Comparison of ENCODE assay signal across 8 cellular contexts in the genomic region with DNA sequence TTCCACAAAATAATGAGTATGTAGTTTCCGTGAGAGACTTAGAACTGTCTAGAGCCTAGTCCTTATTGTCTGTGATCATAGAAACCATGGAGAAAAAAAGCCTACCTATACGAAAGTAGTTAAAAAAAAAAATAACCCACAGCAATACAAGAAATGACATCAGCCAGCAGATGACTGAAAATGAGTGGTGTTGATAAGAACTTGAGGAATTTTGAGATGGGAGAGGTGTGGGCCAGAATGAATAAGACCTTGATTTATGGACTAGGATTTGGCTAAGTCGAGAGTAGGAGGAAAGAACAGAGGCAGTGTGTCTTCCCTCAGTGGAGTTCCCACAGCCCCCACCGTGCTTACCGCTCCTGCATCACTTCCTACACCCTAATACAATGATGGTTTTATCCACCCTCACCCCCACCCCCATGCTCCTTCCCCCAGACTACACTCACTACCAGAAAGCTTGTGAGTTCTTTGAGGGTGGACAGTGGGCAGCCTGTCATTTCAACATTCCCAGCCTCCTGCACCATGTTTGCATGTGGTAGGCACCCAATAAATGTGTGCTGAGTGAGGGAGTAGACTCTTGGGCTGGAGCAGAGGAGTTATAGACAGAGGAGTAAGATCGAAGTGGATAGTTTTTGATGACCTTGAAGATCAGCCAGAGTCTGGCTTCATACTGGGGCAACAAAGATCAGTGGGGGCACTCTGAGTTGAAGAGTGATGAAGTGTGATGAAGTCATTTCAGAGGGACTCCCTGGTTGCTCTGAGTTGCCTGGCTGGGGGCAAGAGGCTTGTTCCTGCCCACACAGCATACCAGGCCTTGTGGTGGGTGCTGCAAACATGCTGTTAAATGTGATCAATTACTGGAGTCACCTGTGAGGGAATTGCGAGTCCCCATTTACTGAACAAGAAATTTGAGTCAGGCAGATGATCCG. TPM values are rescaled to one million over a fixed set of nuclear protein-coding genes. Genes with fewer than 3 reads are reported as not detected.
DNase-seq lines count a peak whose midpoint lies in the region; ATAC-seq and TF ChIP-seq lines count a peak whose summit lies in the region.
"Not testable (repeated sequence)": the region's sequence is repeated elsewhere in the genome, so short reads cannot be mapped to it uniquely, and the experiment has no call there.

No MANE protein-coding gene starts in this region.

- H3K23ac ChIP-seq in IMR-90 (ENCODE audit: low read depth, low read length): not testable (repeated sequence)

- not testable (repeated sequence) for H3K9me3 Mint-ChIP-seq in activated CD4-positive, alpha-beta T cell treated with anti-CD3 and anti-CD28 coated beads for 36 hours (ENCODE audit: low read depth); activated naive CD4-positive, alpha-beta T cell treated with anti-CD3 and anti-CD28 coated beads, Interleukin-2, amount 50 U/mL, for 72 hours; stimulated activated effector memory CD8-positive, alpha-beta T cell treated with anti-CD3 and anti-CD28 coated beads, Interleukin-12 subunit alpha, Interleukin-12 subunit beta, amount 100 ng/mL, for 72 hours

- H3K27me3 Mint-ChIP-seq in activated CD4-positive, alpha-beta T cell treated with anti-CD3 and anti-CD28 coated beads for 36 hours: not testable (repeated sequence)

- not testable (repeated sequence) for H4K5ac ChIP-seq in IMR-90 (ENCODE audit: low read depth, low read length)

- H3K9me1 ChIP-seq in IMR-90 (ENCODE audit: insufficient read depth, low read length): not testable (repeated sequence)

- H2BK120ac ChIP-seq in IMR-90 (ENCODE audit: low read depth, low read length): not testable (repeated sequence)

- not testable (repeated sequence) for H2BK5ac ChIP-seq in IMR-90 (ENCODE audit: low read depth, low read length, poor library complexity, severe bottlenecking)

- not testable (repeated sequence) for H4K8ac ChIP-seq in IMR-90 (ENCODE audit: low read depth in 2 of 2, low read length in 2 of 2)

- BruUV-seq in IMR-90 (replicated peaks; lab: Mats Ljungman, UMichigan): not testable (repeated sequence)
- BruUV-seq in mammary epithelial cell (replicated peaks; lab: Mats Ljungman, UMichigan): TSS peak; percentile 13

- not testable (repeated sequence) for H3K4me3 ChIP-seq in IMR-90 (ENCODE audit: insufficient read depth, low read depth, low read length); mammary epithelial cell (replicated peaks in 1 of 3; ENCODE audit: insufficient read depth in 1 of 3, low read depth in 2 of 3, low read length in 3 of 3); osteoblast (ENCODE audit: insufficient read depth, low read length)

- not testable (repeated sequence) for H3K4me1 ChIP-seq in IMR-90 (ENCODE audit: control insufficient read depth, insufficient read depth, low read length); mammary epithelial cell (ENCODE audit: insufficient read depth, low read length); osteoblast (ENCODE audit: insufficient read depth, low read length)

- H2AK9ac ChIP-seq in IMR-90 (replicated peaks; ENCODE audit: low read depth, low read length, poor library complexity): not testable (repeated sequence)

- H3K4me2 ChIP-seq in IMR-90 (ENCODE audit: low read depth, low read length); mammary epithelial cell (ENCODE audit: insufficient read depth, low read depth, low read length); osteoblast (ENCODE audit: insufficient read depth, low read length): not testable (repeated sequence)

- not testable (repeated sequence) for H3K36me3 ChIP-seq in IMR-90 (ENCODE audit: control insufficient read depth, insufficient read depth, low read length); mammary epithelial cell (ENCODE audit: insufficient read depth, low read length); osteoblast (ENCODE audit: insufficient read depth, low read length)

- H3K27ac Mint-ChIP-seq in activated CD4-positive, alpha-beta T cell treated with anti-CD3 and anti-CD28 coated beads for 36 hours; activated naive CD4-positive, alpha-beta T cell treated with anti-CD3 and anti-CD28 coated beads, Interleukin-2, amount 50 U/mL, for 72 hours; stimulated activated effector memory CD8-positive, alpha-beta T cell treated with anti-CD3 and anti-CD28 coated beads, Interleukin-12 subunit alpha, Interleukin-12 subunit beta, amount 100 ng/mL, for 72 hours: not testable (repeated sequence)

- dilution Hi-C loops in IMR-90 (cut with HindIII; ENCODE audit: low sequenced_read_pairs, unreplicated experiment); mammary epithelial cell (cut with HindIII; ENCODE audit: low sequenced_read_pairs): not testable (repeated sequence)

- in situ Hi-C loops in IMR-90 (cut with MboI; ENCODE audit: low sequenced_read_pairs); mammary epithelial cell (cut with MboI; ENCODE audit: low sequenced_read_pairs in 2 of 2): not testable (repeated sequence)

- not testable (repeated sequence) for H3K36me3 Mint-ChIP-seq in activated CD4-positive, alpha-beta T cell treated with anti-CD3 and anti-CD28 coated beads for 36 hours (ENCODE audit: low read depth); activated naive CD4-positive, alpha-beta T cell treated with anti-CD3 and anti-CD28 coated beads, Interleukin-2, amount 50 U/mL, for 72 hours; stimulated activated effector memory CD8-positive, alpha-beta T cell treated with anti-CD3 and anti-CD28 coated beads, Interleukin-12 subunit alpha, Interleukin-12 subunit beta, amount 100 ng/mL, for 72 hours

- H2BK15ac ChIP-seq in IMR-90 (ENCODE audit: low read depth, low read length): not testable (repeated sequence)

- H4K20me1 ChIP-seq in IMR-90 (ENCODE audit: insufficient read depth, low read length); mammary epithelial cell (ENCODE audit: insufficient read depth, low read length); osteoblast (ENCODE audit: insufficient read depth, low read length): not testable (repeated sequence)

- H3K4me1 Mint-ChIP-seq in activated CD4-positive, alpha-beta T cell treated with anti-CD3 and anti-CD28 coated beads for 36 hours: not testable (repeated sequence)
- H3K4me1 Mint-ChIP-seq in stimulated activated effector memory CD8-positive, alpha-beta T cell treated with anti-CD3 and anti-CD28 coated beads, Interleukin-12 subunit alpha, Interleukin-12 subunit beta, amount 100 ng/mL, for 72 hours: peaks cover 10% of the 10 kb centered on the region

- H3K4ac ChIP-seq in IMR-90 (ENCODE audit: low read depth, low read length): not testable (repeated sequence)

- not testable (repeated sequence) for H3K9ac ChIP-seq in IMR-90 (ENCODE audit: low read depth, low read length); mammary epithelial cell (ENCODE audit: insufficient read depth, low read length)

- TF ChIP-seq RAD21 in IMR-90 (IDR thresholded peaks at IDR 0.05; ENCODE audit: low read length): not testable (repeated sequence)

- TF ChIP-seq POLR2A in IMR-90 (IDR thresholded peaks at IDR 0.05; ENCODE audit: low read depth, low read length): not testable (repeated sequence)

- not testable (repeated sequence) for H2BK20ac ChIP-seq in IMR-90 (ENCODE audit: low read depth, low read length)

- H3K9me3 ChIP-seq in IMR-90 (ENCODE audit: control insufficient read depth, insufficient read depth, low read length); mammary epithelial cell (replicated peaks; ENCODE audit: insufficient read depth, low read length); osteoblast (ENCODE audit: low read depth, low read length): not testable (repeated sequence)

- CTCF ChIA-PET in IMR-90 (lab: Yijun Ruan, JAX); activated CD4-positive, alpha-beta T cell treated with anti-CD3 and anti-CD28 coated beads for 36 hours (lab: Charles Lee); mammary epithelial cell (lab: Charles Lee; ENCODE audit: low non-redundant PET): not testable (repeated sequence)

- H3K79me2 ChIP-seq in mammary epithelial cell (ENCODE audit: insufficient read depth, low read length); osteoblast (ENCODE audit: insufficient read depth, low read length): not testable (repeated sequence)

- not testable (repeated sequence) for H3K14ac ChIP-seq in IMR-90 (replicated peaks; ENCODE audit: low read depth, low read length)

- no CpG with 5 or more reads among the region's 8 CpGs for WGBS in IMR-90 (ENCODE audit: extremely low coverage in 2 of 2, insufficient read length in 1 of 2), 2 experiments
- WGBS in mammary epithelial cell (ENCODE audit: low coverage, missing lambda C conversion rate): 100% methylated on average over 1 of the region's 8 CpGs

- not testable (repeated sequence) for H2AFZ ChIP-seq in IMR-90 (replicated peaks; ENCODE audit: low read length, poor library complexity); mammary epithelial cell (ENCODE audit: low read depth, low read length); osteoblast (ENCODE audit: low read length)

- not testable (repeated sequence) for H2AK5ac ChIP-seq in IMR-90 (ENCODE audit: low read depth, low read length)

- DNase-seq in EH (ENCODE audit: low read depth) (peak; percentile 4), IMR-90 (peak; percentile 17), mammary epithelial cell (peak; percentile 44), islet precursor cell (peak; percentile 51)
- DNase-seq in activated CD4-positive, alpha-beta T cell treated with anti-CD3 and anti-CD28 coated beads for 36 hours; activated naive CD4-positive, alpha-beta T cell treated with anti-CD3 and anti-CD28 coated beads, Interleukin-2, amount 50 U/mL, for 72 hours (ENCODE audit: low spot score in 2 of 2); osteoblast (ENCODE audit: insufficient read length, low spot score, missing footprints); stimulated activated effector memory CD8-positive, alpha-beta T cell treated with anti-CD3 and anti-CD28 coated beads, Interleukin-12 subunit alpha, Interleukin-12 subunit beta, amount 100 ng/mL, for 72 hours (ENCODE audit: low spot score in 2 of 2): not testable (repeated sequence)

- H3K27me3 ChIP-seq in IMR-90 (ENCODE audit: control insufficient read depth, insufficient read depth, low read length); mammary epithelial cell (ENCODE audit: insufficient read depth, low read length); osteoblast (ENCODE audit: insufficient read depth, low read length): not testable (repeated sequence)

- H3K79me1 ChIP-seq in IMR-90 (ENCODE audit: low read depth in 1 of 2, low read length in 2 of 2): not testable (repeated sequence)

- not testable (repeated sequence) for H3K56ac ChIP-seq in IMR-90 (ENCODE audit: extremely low read depth, insufficient read depth, low read length)

- POLR2A ChIA-PET in IMR-90 (lab: Charles Lee; ENCODE audit: unreplicated experiment); activated CD4-positive, alpha-beta T cell treated with anti-CD3 and anti-CD28 coated beads for 36 hours (lab: Charles Lee): not testable (repeated sequence)

- intact Hi-C loops in IMR-90 (cut with micrococcal nuclease); activated CD4-positive, alpha-beta T cell treated with anti-CD3 and anti-CD28 coated beads for 36 hours (cut with DNase I, micrococcal nuclease); mammary epithelial cell (cut with micrococcal nuclease): not testable (repeated sequence)

- not testable (repeated sequence) for H3K4me3 Mint-ChIP-seq in activated CD4-positive, alpha-beta T cell treated with anti-CD3 and anti-CD28 coated beads for 36 hours; stimulated activated effector memory CD8-positive, alpha-beta T cell treated with anti-CD3 and anti-CD28 coated beads, Interleukin-12 subunit alpha, Interleukin-12 subunit beta, amount 100 ng/mL, for 72 hours

- ATAC-seq in IMR-90 (ENCODE audit: low read depth): not testable (repeated sequence)
- ATAC-seq in activated CD4-positive, alpha-beta T cell treated with anti-CD3 and anti-CD28 coated beads for 36 hours: peak; percentile 68
- ATAC-seq in activated naive CD4-positive, alpha-beta T cell treated with anti-CD3 and anti-CD28 coated beads, Interleukin-2, amount 50 U/mL, for 72 hours: peak; percentile 38 to 47
- ATAC-seq in stimulated activated effector memory CD8-positive, alpha-beta T cell treated with anti-CD3 and anti-CD28 coated beads, Interleukin-12 subunit alpha, Interleukin-12 subunit beta, amount 100 ng/mL, for 72 hours: peak; percentile 64

- not testable (repeated sequence) for H3K27ac ChIP-seq in IMR-90 (ENCODE audit: insufficient read depth, low read length); mammary epithelial cell (ENCODE audit: insufficient read depth, low read depth, low read length)
- peak overlapping the region; percentile 48 for H3K27ac ChIP-seq in osteoblast (ENCODE audit: low read depth, low read length)

- not testable (repeated sequence) for TF ChIP-seq CTCF in IMR-90 (conservative IDR thresholded peaks at IDR 0.05; ENCODE audit: low read depth, low read length); mammary epithelial cell (conservative IDR thresholded peaks at IDR 0.05 in 1 of 2, IDR thresholded peaks at IDR 0.05 in 1 of 2; ENCODE audit: extremely low read depth in 1 of 2, insufficient read depth in 1 of 2, low read depth in 1 of 2, low read length in 2 of 2); osteoblast (IDR thresholded peaks at IDR 0.05; ENCODE audit: extremely low read depth, low read depth, low read length)

- not testable (repeated sequence) for H4K91ac ChIP-seq in IMR-90 (ENCODE audit: insufficient read depth, low read depth, low read length)

- H3K18ac ChIP-seq in IMR-90 (ENCODE audit: low read depth, low read length): not testable (repeated sequence)

RNA-seq across cellular contexts. Expression of gene SRGAP2C, which starts 21.3 kb away (rescaled TPM):
- total RNA-seq in IMR-90 (2012; rRNA removed): 12.7 and 13.9 TPM in 2 replicates
- polyA plus RNA-seq in IMR-90 (2012; rRNA removed): 4.0 and 5.6 TPM in 2 replicates
- 0.99 and 2.3 TPM in 2 replicates for polyA plus RNA-seq in IMR-90 (2012; cell fraction: cytosol; rRNA removed)
- 2.1 and 9.8 TPM in 2 replicates for polyA plus RNA-seq in IMR-90 (2012; cell fraction: nucleus; rRNA removed; ENCODE audit: low replicate concordance)
- 10 to 100 TPM; 14.7 to 17.8 TPM for total RNA-seq in activated CD4-positive, alpha-beta T cell treated with anti-CD3 and anti-CD28 coated beads for 36 hours
- 10 to 100 TPM; 12.5 to 51.8 TPM for total RNA-seq in activated naive CD4-positive, alpha-beta T cell treated with anti-CD3 and anti-CD28 coated beads, Interleukin-2, amount 50 U/mL, for 72 hours
- total RNA-seq in mammary epithelial cell: 10 to 100 TPM; 11.7 to 40.5 TPM
- 7.5 TPM for polyA plus RNA-seq in mammary epithelial cell
- 13.5 TPM for polyA minus RNA-seq in mammary epithelial cell
- 18.6 and 36.9 TPM in 2 replicates for total RNA-seq in osteoblast

RNA-seq across cellular contexts. Expression of gene FAM72B, which starts 21.9 kb away (rescaled TPM):
- total RNA-seq in IMR-90 (2012; rRNA removed): 1.6 and 2.8 TPM in 2 replicates
- polyA plus RNA-seq in IMR-90 (2012; rRNA removed): 2.2 and 3.4 TPM in 2 replicates
- polyA plus RNA-seq in IMR-90 (2012; cell fraction: cytosol; rRNA removed): 0.59 and 1.5 TPM in 2 replicates
- polyA plus RNA-seq in IMR-90 (2012; cell fraction: nucleus; rRNA removed; ENCODE audit: low replicate concordance): 0.67 and 9.8 TPM in 2 replicates
- 10 to 100 TPM; 37.1 to 43.1 TPM for total RNA-seq in activated CD4-positive, alpha-beta T cell treated with anti-CD3 and anti-CD28 coated beads for 36 hours
- total RNA-seq in activated naive CD4-positive, alpha-beta T cell treated with anti-CD3 and anti-CD28 coated beads, Interleukin-2, amount 50 U/mL, for 72 hours: 10 to 100 TPM; 36.7 to 43.6 TPM
- 1 to 10 TPM; 1.0 to 9.3 TPM for total RNA-seq in mammary epithelial cell
- polyA plus RNA-seq in mammary epithelial cell: 4.8 TPM
- polyA minus RNA-seq in mammary epithelial cell: 8.7 TPM
- total RNA-seq in osteoblast: 1.4 and 2.7 TPM in 2 replicates
